Comparison of ENCODE assay signal across 23 cellular contexts in genomic region chr1:69693921-69694320, GRCh38.
"Had no signal": no experiment of that assay in that cellular context is flagged by ENCODE, and none has a peak within 500 bp of the region (broad histone marks: within the 10 kb centered on the region; RNA-seq: fewer than 3 reads in every experiment).

No MANE protein-coding gene starts in this region.

- H3K4me1 Mint-ChIP-seq: IgD-negative memory B cell had no signal

- H3K27ac Mint-ChIP-seq: IgD-negative memory B cell had no signal

- H3K36me3 Mint-ChIP-seq: IgD-negative memory B cell had no signal

- H3K27me3 Mint-ChIP-seq: IgD-negative memory B cell had no signal

- H3K4me1 ChIP-seq: SJCRH30 had no signal

- H3K36me3 ChIP-seq: SJCRH30 had no signal

- DNase-seq: Kasumi-1, MM.1S, NCI-H1092 treated with DMSO at 0.1 percent for 48 hours, NCI-H1436, NCI-H187, NCI-H2029, NCI-H2081 treated with DMSO at 0.1 percent for 48 hours, NCI-H2171, NCI-H446, NCI-H510A, NCI-H524 treated with DMSO at 0.1 percent for 48 hours, NCI-H69, NCI-H774, RPMI8226, SHP77 treated with DMSO at 0.1 percent for 48 hours, SJCRH30 had no signal

- FAIRE-seq: HTR-8/SVneo, K562, RCC 7860 had no signal

- H3K4me3 ChIP-seq: K562, SJCRH30 had no signal

- H3K4me3 Mint-ChIP-seq: IgD-negative memory B cell had no signal

- H3K9me3 ChIP-seq: SJCRH30 had no signal

- ATAC-seq: K562, Right ventricle myocardium inferior, SK-N-SH treated with all-trans-retinoic acid at 6 μM for 48 hours had no signal

- H3K27ac ChIP-seq: KMS-11, SJCRH30 had no signal

- H3K27me3 ChIP-seq: SJCRH30 had no signal
